8 cellular contexts compared by ENCODE assay signal in the genomic region with DNA sequence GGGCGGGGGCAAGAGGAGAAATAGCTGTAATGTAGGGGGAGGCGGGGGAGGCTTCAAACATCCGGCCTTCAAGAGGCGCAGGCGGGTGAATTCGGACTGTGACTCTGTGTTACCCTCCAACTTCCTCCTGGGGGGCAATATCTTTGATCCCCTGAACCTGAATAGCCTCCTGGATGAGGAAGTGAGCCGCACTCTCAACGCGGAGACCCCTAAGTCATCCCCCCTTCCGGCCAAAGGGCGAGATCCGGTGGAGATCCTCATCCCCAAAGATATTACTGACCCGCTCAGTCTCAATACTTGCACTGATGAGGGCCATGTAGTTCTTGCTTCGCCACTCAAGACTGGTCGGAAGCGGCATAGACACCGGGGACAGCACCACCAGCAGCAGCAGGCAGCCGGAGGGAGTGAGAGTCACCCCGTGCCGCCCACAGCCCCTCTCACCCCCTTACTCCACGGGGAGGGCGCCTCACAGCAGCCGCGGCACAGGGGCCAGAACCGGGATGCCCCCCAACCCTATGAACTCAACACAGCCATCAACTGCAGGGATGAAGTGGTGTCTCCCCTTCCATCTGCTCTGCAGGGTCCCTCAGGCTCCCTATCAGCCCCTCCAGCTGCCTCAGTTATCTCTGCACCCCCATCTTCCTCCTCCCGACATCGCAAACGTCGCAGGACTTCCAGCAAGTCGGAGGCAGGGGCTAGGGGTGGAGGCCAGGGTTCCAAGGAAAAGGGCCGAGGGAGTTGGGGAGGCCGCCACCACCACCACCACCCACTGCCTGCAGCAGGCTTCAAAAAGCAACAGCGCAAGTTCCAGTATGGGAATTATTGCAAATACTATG. TPM values are rescaled to one million over a fixed set of nuclear protein-coding genes. Genes with fewer than 3 reads are reported as not detected.
DNase-seq lines count a peak whose midpoint lies in the region; ATAC-seq and TF ChIP-seq lines count a peak whose summit lies in the region.

No MANE protein-coding gene starts in this region.

- H3K27ac ChIP-seq in C4-2B (peak overlapping the region; percentile 99), parathyroid adenoma (peak overlapping the region; percentile 100)

- H3K4me3 ChIP-seq in fibroblast of the aortic adventitia (ENCODE audit: low read depth, low read length): peak overlapping the region; percentile 83
- H3K4me3 ChIP-seq in parathyroid adenoma (ENCODE audit: low read depth, low read length): peak overlapping the region; percentile 99

- H3K36me3 Mint-ChIP-seq in activated T-cell treated with anti-CD3 and anti-CD28 coated beads, Interleukin-2, amount 50 U/mL, for 72 hours (ENCODE audit: insufficient read depth in 2 of 2): peaks cover 15 to 35% of the 10 kb centered on the region in 2 donors

- H3K4me2 ChIP-seq in parathyroid adenoma (ENCODE audit: low read length): peak overlapping the region; percentile 96

- no peak for ATAC-seq in activated T-cell treated with anti-CD3 and anti-CD28 coated beads, Interleukin-2, amount 50 U/mL, for 72 hours (replicated peaks in 1 of 2)

- H3K4me1 ChIP-seq in parathyroid adenoma: peaks cover 35% of the 10 kb centered on the region

- peaks cover 57% of the 10 kb centered on the region for H3K4me1 Mint-ChIP-seq in activated T-cell treated with anti-CD3 and anti-CD28 coated beads, Interleukin-2, amount 50 U/mL, for 72 hours (ENCODE audit: low read depth)

- DNase-seq in HuH-7.5 (ENCODE audit: low spot score) (peak; percentile 25), fibroblast of the aortic adventitia (ENCODE audit: low read depth) (no peak), NCI-H146 (lab: John Stamatoyannopoulos, UW) (no peak), cortex of kidney (lab: John Stamatoyannopoulos, UW) (no peak), GM10266 (ENCODE audit: extremely low spot score) (no peak)
- DNase-seq in activated T-cell treated with anti-CD3 and anti-CD28 coated beads, Interleukin-2, amount 50 U/mL, for 72 hours: peak; percentile 58 to 60

- peak overlapping the region; percentile 100 for H3K9ac ChIP-seq in parathyroid adenoma

- peaks cover 6% of the 10 kb centered on the region for H3K79me2 ChIP-seq in parathyroid adenoma

- peak overlapping the region; percentile 86 to 89 for H3K4me3 Mint-ChIP-seq in activated T-cell treated with anti-CD3 and anti-CD28 coated beads, Interleukin-2, amount 50 U/mL, for 72 hours

- no peaks in the 10 kb centered on the region for H3K27me3 ChIP-seq in parathyroid adenoma (ENCODE audit: control insufficient read depth, insufficient read depth, low read length)

- H3K36me3 ChIP-seq in parathyroid adenoma (ENCODE audit: control insufficient read depth, insufficient read depth, low read length): no peaks in the 10 kb centered on the region

- H3K9me3 ChIP-seq in parathyroid adenoma (ENCODE audit: control insufficient read depth, low read length): no peaks in the 10 kb centered on the region

- H3K27me3 Mint-ChIP-seq in activated T-cell treated with anti-CD3 and anti-CD28 coated beads, Interleukin-2, amount 50 U/mL, for 72 hours (ENCODE audit: low read depth): no peaks in the 10 kb centered on the region

- TF ChIP-seq CTCF in C4-2B (conservative IDR thresholded peaks at IDR 0.05) (no peak), fibroblast of the aortic adventitia (IDR thresholded peaks at IDR 0.05; ENCODE audit: insufficient read depth, low read length) (no peak), parathyroid adenoma (IDR thresholded peaks at IDR 0.05) (no peak), GM10266 (IDR thresholded peaks at IDR 0.05; ENCODE audit: control insufficient read depth, insufficient read depth, low read depth, missing control alignments) (no peak)

- H3K27ac Mint-ChIP-seq in activated T-cell treated with anti-CD3 and anti-CD28 coated beads, Interleukin-2, amount 50 U/mL, for 72 hours: peak overlapping the region; percentile 93

- peak overlapping the region; percentile 79 for H2AFZ ChIP-seq in parathyroid adenoma

- no peaks in the 10 kb centered on the region for H3K9me3 Mint-ChIP-seq in activated T-cell treated with anti-CD3 and anti-CD28 coated beads, Interleukin-2, amount 50 U/mL, for 72 hours

RNA-seq across cellular contexts. Expression of a gene that starts 1.0 kb away (rescaled TPM):
- total RNA-seq in activated T-cell treated with anti-CD3 and anti-CD28 coated beads, Interleukin-2, amount 50 U/mL, for 72 hours: 10 to 100 TPM; 61.0 to 66.7 TPM
- total RNA-seq in fibroblast of the aortic adventitia (ENCODE audit: low replicate concordance): 48.0 and 49.6 TPM in 2 replicates

RNA-seq across cellular contexts. Expression of a gene that starts 2.2 kb away (rescaled TPM):
- total RNA-seq in activated T-cell treated with anti-CD3 and anti-CD28 coated beads, Interleukin-2, amount 50 U/mL, for 72 hours: 1 to 10 TPM; 5.9 to 6.5 TPM
- total RNA-seq in fibroblast of the aortic adventitia (ENCODE audit: low replicate concordance): 2.4 and 3.0 TPM in 2 replicates

RNA-seq across cellular contexts. Expression of a gene that starts 5.6 kb away (rescaled TPM):
- total RNA-seq in activated T-cell treated with anti-CD3 and anti-CD28 coated beads, Interleukin-2, amount 50 U/mL, for 72 hours: 10 to 100 TPM; 59.0 to 68.8 TPM
- 8.8 and 9.2 TPM in 2 replicates for total RNA-seq in fibroblast of the aortic adventitia (ENCODE audit: low replicate concordance)

RNA-seq across cellular contexts. Expression of a gene that starts 33.4 kb away (rescaled TPM):
- total RNA-seq in activated T-cell treated with anti-CD3 and anti-CD28 coated beads, Interleukin-2, amount 50 U/mL, for 72 hours: 1 to 10 TPM; 5.4 to 5.6 TPM
- 0.27 TPM in 1 of 2 replicates, not detected in the other for total RNA-seq in fibroblast of the aortic adventitia (ENCODE audit: low replicate concordance)

RNA-seq across cellular contexts. Expression of a gene that starts 48.3 kb away (rescaled TPM):
- 100 to 1,000 TPM in 1 of 2 donors, 10 to 100 TPM in 1; 94.9 to 113 TPM for total RNA-seq in activated T-cell treated with anti-CD3 and anti-CD28 coated beads, Interleukin-2, amount 50 U/mL, for 72 hours
- total RNA-seq in fibroblast of the aortic adventitia (ENCODE audit: low replicate concordance): 25.6 and 31.6 TPM in 2 replicates

Comparison
In these comparisons a context has a peak if more than half of its experiments do, and no peak if none do; other contexts are left out.
1. DNase-seq: peak in HuH-7.5 (single experiment) and activated T-cell treated with anti-CD3 and anti-CD28 coated beads, Interleukin-2, amount 50 U/mL, for 72 hours (2 of 2); none in fibroblast of the aortic adventitia (single experiment), NCI-H146 (single experiment), cortex of kidney (single experiment) and GM10266 (single experiment).